3 cellular contexts compared by ENCODE assay signal in genomic region chr5:119532637-119533036, GRCh38.
A peak's percentile ranks its signal among the peaks of the same experiment; 100 is the strongest.
TF ChIP-seq lines count a peak whose summit lies in the region.

No MANE protein-coding gene starts in this region.

TF ChIP-seq in IMR-90, 13 proteins besides CTCF, POLR2A, EP300 and RAD21 (continued from another document):
- no peak for TF ChIP-seq MAZ (IDR thresholded peaks at IDR 0.05; ENCODE audit: borderline replicate concordance, low read depth, low read length)
TF ChIP-seq in IMR-90: peak in this region for 0.

TF ChIP-seq in K562, 482 proteins besides CTCF, POLR2A, EP300 and RAD21 (continues in another document):
- TF ChIP-seq ARID3A (IDR thresholded peaks at IDR 0.05; ENCODE audit: borderline replicate concordance, low read depth, low read length) (peak; percentile 69; the same call in 1 of the 2 replicates), PML (IDR thresholded peaks at IDR 0.05; ENCODE audit: low read length) (0 out of 2 replicates have a peak, but pooled peaks have one; percentile 25), MEF2A (IDR thresholded peaks at IDR 0.05; ENCODE audit: control insufficient read depth, low read depth, low read length) (peak; percentile 91), TCF3 (CRISPR knock-in tag; IDR thresholded peaks at IDR 0.05) (peak; percentile 71), DPF2 (IDR thresholded peaks at IDR 0.05) (peak; percentile 83), POLR3G (IDR thresholded peaks at IDR 0.05; ENCODE audit: extremely low read depth, insufficient read length, insufficient replicate concordance) (no peak), TAL1 (IDR thresholded peaks at IDR 0.05) (peak; percentile 78), CUX1 (CRISPR knock-in tag; IDR thresholded peaks at IDR 0.05) (no peak), PKNOX1 (IDR thresholded peaks at IDR 0.05) (0 out of 2 replicates have a peak, but pooled peaks have one; percentile 32), ZKSCAN1 (IDR thresholded peaks at IDR 0.05; ENCODE audit: low read depth, low read length) (no peak), SRF (CRISPR knock-in tag; IDR thresholded peaks at IDR 0.05) (no peak), YBX1 (IDR thresholded peaks at IDR 0.05) (no peak), CBFA2T2 (conservative IDR thresholded peaks at IDR 0.05) (peak; percentile 62), RCOR1 (IDR thresholded peaks at IDR 0.05; ENCODE audit: borderline replicate concordance in 1 of 2, low read depth in 2 of 2, low read length in 2 of 2) (peak in 1 of 2 experiments; percentile 54; a peak in 1 of 4 replicates), JUND (IDR thresholded peaks at IDR 0.05; ENCODE audit: borderline replicate concordance, low read depth, low read length) (peak; percentile 28; the same call in 1 of the 2 replicates), JUND (tag; IDR thresholded peaks at IDR 0.05; ENCODE audit: borderline replicate concordance, low read depth, low read length) (peak; percentile 36; the same call in 1 of the 3 replicates), SOX6 (IDR thresholded peaks at IDR 0.05) (peak; percentile 73)

TF ChIP-seq in HEK293T, 16 proteins besides CTCF, POLR2A, EP300 and RAD21 (continued from another document):
- TF ChIP-seq SUZ12 (IDR thresholded peaks at IDR 0.05) = no peak
- TF ChIP-seq FOXK2 (IDR thresholded peaks at IDR 0.05) = no peak
- TF ChIP-seq ARNT (IDR thresholded peaks at IDR 0.05) = no peak
- TF ChIP-seq CTBP1 (IDR thresholded peaks at IDR 0.05; ENCODE audit: borderline replicate concordance) = no peak
- no peak for TF ChIP-seq LEF1 (IDR thresholded peaks at IDR 0.05; ENCODE audit: borderline replicate concordance)
- no peak for TF ChIP-seq BHLHE40 (IDR thresholded peaks at IDR 0.05; ENCODE audit: borderline replicate concordance)
- no peak for TF ChIP-seq SP1 (IDR thresholded peaks at IDR 0.05)
- no peak for TF ChIP-seq PKNOX1 (IDR thresholded peaks at IDR 0.05)
- no peak for TF ChIP-seq L3MBTL2 (conservative IDR thresholded peaks at IDR 0.05)
